In the genomic region with DNA sequence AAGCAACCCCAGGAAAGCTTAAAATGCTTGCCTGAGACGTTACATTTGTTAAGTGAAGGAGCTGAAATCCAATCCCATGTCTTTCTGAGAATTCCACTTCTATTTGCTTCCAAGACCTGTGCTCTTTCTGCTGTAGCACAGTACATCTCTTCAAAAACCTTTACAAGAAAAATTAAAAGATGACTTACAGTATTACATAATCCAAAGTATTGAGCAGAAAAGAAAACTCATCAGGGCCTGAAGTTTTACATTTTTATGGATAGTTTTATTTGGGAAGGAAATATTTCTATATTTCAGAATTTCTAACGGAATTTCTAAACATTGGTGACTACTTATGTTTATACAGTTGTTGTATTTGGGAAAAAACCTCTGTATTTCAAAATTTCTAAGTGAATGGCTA, we compare ENCODE assay signal across 4 cellular contexts.
TF ChIP-seq lines count a peak whose summit lies in the region.

No MANE protein-coding gene starts in this region.

TF ChIP-seq in GM23338, 12 proteins besides CTCF, POLR2A, EP300 and RAD21 (continues in another document):
- TF ChIP-seq, protein P1, sequence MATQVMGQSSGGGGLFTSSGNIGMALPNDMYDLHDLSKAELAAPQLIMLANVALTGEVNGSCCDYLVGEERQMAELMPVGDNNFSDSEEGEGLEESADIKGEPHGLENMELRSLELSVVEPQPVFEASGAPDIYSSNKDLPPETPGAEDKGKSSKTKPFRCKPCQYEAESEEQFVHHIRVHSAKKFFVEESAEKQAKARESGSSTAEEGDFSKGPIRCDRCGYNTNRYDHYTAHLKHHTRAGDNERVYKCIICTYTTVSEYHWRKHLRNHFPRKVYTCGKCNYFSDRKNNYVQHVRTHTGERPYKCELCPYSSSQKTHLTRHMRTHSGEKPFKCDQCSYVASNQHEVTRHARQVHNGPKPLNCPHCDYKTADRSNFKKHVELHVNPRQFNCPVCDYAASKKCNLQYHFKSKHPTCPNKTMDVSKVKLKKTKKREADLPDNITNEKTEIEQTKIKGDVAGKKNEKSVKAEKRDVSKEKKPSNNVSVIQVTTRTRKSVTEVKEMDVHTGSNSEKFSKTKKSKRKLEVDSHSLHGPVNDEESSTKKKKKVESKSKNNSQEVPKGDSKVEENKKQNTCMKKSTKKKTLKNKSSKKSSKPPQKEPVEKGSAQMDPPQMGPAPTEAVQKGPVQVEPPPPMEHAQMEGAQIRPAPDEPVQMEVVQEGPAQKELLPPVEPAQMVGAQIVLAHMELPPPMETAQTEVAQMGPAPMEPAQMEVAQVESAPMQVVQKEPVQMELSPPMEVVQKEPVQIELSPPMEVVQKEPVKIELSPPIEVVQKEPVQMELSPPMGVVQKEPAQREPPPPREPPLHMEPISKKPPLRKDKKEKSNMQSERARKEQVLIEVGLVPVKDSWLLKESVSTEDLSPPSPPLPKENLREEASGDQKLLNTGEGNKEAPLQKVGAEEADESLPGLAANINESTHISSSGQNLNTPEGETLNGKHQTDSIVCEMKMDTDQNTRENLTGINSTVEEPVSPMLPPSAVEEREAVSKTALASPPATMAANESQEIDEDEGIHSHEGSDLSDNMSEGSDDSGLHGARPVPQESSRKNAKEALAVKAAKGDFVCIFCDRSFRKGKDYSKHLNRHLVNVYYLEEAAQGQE (IDR thresholded peaks at IDR 0.05; ENCODE audit: unreplicated experiment) = no peak
- TF ChIP-seq, protein P2, sequence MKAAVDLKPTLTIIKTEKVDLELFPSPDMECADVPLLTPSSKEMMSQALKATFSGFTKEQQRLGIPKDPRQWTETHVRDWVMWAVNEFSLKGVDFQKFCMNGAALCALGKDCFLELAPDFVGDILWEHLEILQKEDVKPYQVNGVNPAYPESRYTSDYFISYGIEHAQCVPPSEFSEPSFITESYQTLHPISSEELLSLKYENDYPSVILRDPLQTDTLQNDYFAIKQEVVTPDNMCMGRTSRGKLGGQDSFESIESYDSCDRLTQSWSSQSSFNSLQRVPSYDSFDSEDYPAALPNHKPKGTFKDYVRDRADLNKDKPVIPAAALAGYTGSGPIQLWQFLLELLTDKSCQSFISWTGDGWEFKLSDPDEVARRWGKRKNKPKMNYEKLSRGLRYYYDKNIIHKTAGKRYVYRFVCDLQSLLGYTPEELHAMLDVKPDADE (IDR thresholded peaks at IDR 0.05) = no peak
- TF ChIP-seq NANOG (IDR thresholded peaks at IDR 0.05; ENCODE audit: borderline replicate concordance) = no peak

TF ChIP-seq in IMR-90, 13 proteins besides CTCF, POLR2A, EP300 and RAD21:
- TF ChIP-seq, protein P3, sequence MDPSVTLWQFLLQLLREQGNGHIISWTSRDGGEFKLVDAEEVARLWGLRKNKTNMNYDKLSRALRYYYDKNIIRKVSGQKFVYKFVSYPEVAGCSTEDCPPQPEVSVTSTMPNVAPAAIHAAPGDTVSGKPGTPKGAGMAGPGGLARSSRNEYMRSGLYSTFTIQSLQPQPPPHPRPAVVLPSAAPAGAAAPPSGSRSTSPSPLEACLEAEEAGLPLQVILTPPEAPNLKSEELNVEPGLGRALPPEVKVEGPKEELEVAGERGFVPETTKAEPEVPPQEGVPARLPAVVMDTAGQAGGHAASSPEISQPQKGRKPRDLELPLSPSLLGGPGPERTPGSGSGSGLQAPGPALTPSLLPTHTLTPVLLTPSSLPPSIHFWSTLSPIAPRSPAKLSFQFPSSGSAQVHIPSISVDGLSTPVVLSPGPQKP (IDR thresholded peaks at IDR 0.05; ENCODE audit: borderline replicate concordance, low read depth, low read length) = no peak
- TF ChIP-seq CEBPB (IDR thresholded peaks at IDR 0.05; ENCODE audit: low read depth, low read length) (peak; percentile 91), NFE2L2 (IDR thresholded peaks at IDR 0.05; ENCODE audit: low read depth, low read length) (no peak), RCOR1 (IDR thresholded peaks at IDR 0.05; ENCODE audit: insufficient replicate concordance, low read length) (no peak), RFX5 (IDR thresholded peaks at IDR 0.05; ENCODE audit: low read depth, low read length) (no peak), SMC3 (IDR thresholded peaks at IDR 0.05; ENCODE audit: low read depth, low read length) (no peak), CHD1 (IDR thresholded peaks at IDR 0.05; ENCODE audit: low read depth, low read length) (no peak), FOS (IDR thresholded peaks at IDR 0.05; ENCODE audit: low read depth, low read length) (no peak), MXI1 (IDR thresholded peaks at IDR 0.05; ENCODE audit: borderline replicate concordance, low read depth, low read length) (no peak)
TF ChIP-seq in IMR-90: peak in this region for 1.

TF ChIP-seq in HEK293T, 16 proteins besides CTCF, POLR2A, EP300 and RAD21 (continued from another document):
- TF ChIP-seq ARNT (IDR thresholded peaks at IDR 0.05) (no peak), BHLHE40 (IDR thresholded peaks at IDR 0.05; ENCODE audit: borderline replicate concordance) (no peak), FOXA1 (IDR thresholded peaks at IDR 0.05) (no peak), SP1 (IDR thresholded peaks at IDR 0.05) (no peak), TARDBP (IDR thresholded peaks at IDR 0.05) (no peak), ELF4 (IDR thresholded peaks at IDR 0.05) (no peak), HDGF (IDR thresholded peaks at IDR 0.05; ENCODE audit: borderline replicate concordance) (no peak), CTBP1 (IDR thresholded peaks at IDR 0.05; ENCODE audit: borderline replicate concordance) (no peak), L3MBTL2 (conservative IDR thresholded peaks at IDR 0.05) (no peak), LEF1 (IDR thresholded peaks at IDR 0.05; ENCODE audit: borderline replicate concordance) (no peak), NFRKB (IDR thresholded peaks at IDR 0.05) (no peak), SUZ12 (IDR thresholded peaks at IDR 0.05) (no peak)
- TF ChIP-seq, protein P4, sequence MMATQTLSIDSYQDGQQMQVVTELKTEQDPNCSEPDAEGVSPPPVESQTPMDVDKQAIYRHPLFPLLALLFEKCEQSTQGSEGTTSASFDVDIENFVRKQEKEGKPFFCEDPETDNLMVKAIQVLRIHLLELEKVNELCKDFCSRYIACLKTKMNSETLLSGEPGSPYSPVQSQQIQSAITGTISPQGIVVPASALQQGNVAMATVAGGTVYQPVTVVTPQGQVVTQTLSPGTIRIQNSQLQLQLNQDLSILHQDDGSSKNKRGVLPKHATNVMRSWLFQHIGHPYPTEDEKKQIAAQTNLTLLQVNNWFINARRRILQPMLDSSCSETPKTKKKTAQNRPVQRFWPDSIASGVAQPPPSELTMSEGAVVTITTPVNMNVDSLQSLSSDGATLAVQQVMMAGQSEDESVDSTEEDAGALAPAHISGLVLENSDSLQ (IDR thresholded peaks at IDR 0.05) = no peak

TF ChIP-seq in WTC11, 78 proteins besides CTCF, POLR2A, EP300 and RAD21:
- TF ChIP-seq, protein P5, sequence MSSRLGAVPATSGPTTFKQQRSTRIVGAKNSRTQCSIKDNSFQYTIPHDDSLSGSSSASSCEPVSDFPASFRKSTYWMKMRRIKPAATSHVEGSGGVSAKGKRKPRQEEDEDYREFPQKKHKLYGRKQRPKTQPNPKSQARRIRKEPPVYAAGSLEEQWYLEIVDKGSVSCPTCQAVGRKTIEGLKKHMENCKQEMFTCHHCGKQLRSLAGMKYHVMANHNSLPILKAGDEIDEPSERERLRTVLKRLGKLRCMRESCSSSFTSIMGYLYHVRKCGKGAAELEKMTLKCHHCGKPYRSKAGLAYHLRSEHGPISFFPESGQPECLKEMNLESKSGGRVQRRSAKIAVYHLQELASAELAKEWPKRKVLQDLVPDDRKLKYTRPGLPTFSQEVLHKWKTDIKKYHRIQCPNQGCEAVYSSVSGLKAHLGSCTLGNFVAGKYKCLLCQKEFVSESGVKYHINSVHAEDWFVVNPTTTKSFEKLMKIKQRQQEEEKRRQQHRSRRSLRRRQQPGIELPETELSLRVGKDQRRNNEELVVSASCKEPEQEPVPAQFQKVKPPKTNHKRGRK (CRISPR knock-in tag; IDR thresholded peaks at IDR 0.05; ENCODE audit: borderline replicate concordance) = no peak
- TF ChIP-seq TEAD1 (CRISPR knock-in tag; IDR thresholded peaks at IDR 0.05) = no peak
- TF ChIP-seq, protein P6, sequence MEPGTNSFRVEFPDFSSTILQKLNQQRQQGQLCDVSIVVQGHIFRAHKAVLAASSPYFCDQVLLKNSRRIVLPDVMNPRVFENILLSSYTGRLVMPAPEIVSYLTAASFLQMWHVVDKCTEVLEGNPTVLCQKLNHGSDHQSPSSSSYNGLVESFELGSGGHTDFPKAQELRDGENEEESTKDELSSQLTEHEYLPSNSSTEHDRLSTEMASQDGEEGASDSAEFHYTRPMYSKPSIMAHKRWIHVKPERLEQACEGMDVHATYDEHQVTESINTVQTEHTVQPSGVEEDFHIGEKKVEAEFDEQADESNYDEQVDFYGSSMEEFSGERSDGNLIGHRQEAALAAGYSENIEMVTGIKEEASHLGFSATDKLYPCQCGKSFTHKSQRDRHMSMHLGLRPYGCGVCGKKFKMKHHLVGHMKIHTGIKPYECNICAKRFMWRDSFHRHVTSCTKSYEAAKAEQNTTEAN (CRISPR knock-in tag; IDR thresholded peaks at IDR 0.05) = no peak
- TF ChIP-seq, protein P7, sequence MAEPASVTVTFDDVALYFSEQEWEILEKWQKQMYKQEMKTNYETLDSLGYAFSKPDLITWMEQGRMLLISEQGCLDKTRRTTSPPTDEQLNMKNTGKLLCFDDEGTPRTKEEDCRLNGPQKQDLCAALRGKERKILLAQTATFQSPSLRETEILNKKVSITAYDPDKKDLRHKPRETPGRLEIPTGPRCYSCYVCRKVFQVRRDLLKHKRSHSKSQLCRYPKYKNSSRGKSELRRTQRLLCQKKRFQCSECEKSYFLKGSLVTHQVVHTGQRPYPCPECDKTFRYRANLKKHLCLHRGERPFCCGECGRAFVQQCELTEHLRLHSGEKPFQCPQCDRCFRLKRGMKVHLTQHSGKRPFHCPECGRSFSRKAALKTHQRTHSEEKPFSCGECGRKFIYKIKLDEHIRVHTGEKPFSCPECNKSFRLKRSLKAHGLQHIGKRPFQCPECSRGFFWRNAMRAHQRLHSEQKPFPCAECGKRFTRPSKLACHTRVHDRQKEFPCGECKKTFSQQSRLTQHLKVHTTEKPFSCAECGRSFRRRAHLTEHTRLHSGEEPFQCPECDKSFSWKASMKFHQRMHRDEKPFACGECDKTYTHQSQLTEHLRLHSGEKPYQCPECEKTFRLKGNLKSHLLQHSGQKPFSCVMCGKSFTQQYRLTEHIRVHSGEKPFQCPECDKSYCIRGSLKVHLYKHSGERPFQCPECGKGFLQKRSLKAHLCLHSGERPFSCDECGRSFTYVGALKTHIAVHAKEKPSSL (CRISPR knock-in tag; conservative IDR thresholded peaks at IDR 0.05) = no peak
- TF ChIP-seq, protein P8, sequence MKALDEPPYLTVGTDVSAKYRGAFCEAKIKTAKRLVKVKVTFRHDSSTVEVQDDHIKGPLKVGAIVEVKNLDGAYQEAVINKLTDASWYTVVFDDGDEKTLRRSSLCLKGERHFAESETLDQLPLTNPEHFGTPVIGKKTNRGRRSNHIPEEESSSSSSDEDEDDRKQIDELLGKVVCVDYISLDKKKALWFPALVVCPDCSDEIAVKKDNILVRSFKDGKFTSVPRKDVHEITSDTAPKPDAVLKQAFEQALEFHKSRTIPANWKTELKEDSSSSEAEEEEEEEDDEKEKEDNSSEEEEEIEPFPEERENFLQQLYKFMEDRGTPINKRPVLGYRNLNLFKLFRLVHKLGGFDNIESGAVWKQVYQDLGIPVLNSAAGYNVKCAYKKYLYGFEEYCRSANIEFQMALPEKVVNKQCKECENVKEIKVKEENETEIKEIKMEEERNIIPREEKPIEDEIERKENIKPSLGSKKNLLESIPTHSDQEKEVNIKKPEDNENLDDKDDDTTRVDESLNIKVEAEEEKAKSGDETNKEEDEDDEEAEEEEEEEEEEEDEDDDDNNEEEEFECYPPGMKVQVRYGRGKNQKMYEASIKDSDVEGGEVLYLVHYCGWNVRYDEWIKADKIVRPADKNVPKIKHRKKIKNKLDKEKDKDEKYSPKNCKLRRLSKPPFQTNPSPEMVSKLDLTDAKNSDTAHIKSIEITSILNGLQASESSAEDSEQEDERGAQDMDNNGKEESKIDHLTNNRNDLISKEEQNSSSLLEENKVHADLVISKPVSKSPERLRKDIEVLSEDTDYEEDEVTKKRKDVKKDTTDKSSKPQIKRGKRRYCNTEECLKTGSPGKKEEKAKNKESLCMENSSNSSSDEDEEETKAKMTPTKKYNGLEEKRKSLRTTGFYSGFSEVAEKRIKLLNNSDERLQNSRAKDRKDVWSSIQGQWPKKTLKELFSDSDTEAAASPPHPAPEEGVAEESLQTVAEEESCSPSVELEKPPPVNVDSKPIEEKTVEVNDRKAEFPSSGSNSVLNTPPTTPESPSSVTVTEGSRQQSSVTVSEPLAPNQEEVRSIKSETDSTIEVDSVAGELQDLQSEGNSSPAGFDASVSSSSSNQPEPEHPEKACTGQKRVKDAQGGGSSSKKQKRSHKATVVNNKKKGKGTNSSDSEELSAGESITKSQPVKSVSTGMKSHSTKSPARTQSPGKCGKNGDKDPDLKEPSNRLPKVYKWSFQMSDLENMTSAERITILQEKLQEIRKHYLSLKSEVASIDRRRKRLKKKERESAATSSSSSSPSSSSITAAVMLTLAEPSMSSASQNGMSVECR (CRISPR knock-in tag; IDR thresholded peaks at IDR 0.05; ENCODE audit: borderline replicate concordance) = no peak
